ENCODE assay signal across 1 cellular context in the genomic region with DNA sequence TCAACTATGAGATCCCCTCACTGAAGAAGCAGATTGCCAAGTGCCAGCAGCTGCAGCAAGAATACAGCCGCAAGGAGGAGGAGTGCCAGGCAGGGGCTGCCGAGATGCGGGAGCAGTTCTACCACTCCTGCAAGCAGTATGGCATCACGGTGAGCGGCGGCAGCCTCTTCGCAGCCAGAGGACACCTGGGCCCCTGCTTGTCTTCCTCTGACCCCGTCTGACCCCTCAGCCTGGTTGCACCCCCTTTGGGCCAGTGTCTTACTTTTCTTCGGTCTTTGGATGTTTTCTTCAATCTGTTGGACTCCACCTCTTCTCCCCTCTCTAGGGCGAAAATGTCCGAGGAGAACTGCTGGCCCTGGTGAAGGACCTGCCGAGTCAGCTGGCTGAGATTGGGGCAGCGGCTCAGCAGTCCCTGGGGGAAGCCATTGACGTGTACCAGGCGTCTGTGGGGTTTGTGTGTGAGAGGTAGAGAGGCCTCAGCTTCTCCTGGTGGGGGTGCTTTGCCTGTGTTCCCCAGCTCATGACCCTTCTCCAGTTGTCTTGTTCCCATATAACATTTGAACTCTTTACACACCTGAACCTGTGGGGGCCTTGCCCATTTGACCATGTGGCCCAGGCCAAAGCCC.
TF ChIP-seq lines count a peak whose summit lies in the region.

No MANE protein-coding gene starts in this region.

TF ChIP-seq in HepG2, 621 proteins besides CTCF, POLR2A, EP300 and RAD21:
- TF ChIP-seq SIX1 (CRISPR knock-in tag; IDR thresholded peaks at IDR 0.05; ENCODE audit: borderline replicate concordance): no peak
- TF ChIP-seq CENPX (CRISPR knock-in tag; IDR thresholded peaks at IDR 0.05): no peak
- TF ChIP-seq ZNF788 (CRISPR knock-in tag; IDR thresholded peaks at IDR 0.05; ENCODE audit: borderline replicate concordance): no peak
- no peak for TF ChIP-seq ZNF407 (CRISPR knock-in tag; IDR thresholded peaks at IDR 0.05; ENCODE audit: not compliant biosample characterization)
- TF ChIP-seq DNMT3B (CRISPR knock-in tag; conservative IDR thresholded peaks at IDR 0.05): no peak
- TF ChIP-seq, protein P1, sequence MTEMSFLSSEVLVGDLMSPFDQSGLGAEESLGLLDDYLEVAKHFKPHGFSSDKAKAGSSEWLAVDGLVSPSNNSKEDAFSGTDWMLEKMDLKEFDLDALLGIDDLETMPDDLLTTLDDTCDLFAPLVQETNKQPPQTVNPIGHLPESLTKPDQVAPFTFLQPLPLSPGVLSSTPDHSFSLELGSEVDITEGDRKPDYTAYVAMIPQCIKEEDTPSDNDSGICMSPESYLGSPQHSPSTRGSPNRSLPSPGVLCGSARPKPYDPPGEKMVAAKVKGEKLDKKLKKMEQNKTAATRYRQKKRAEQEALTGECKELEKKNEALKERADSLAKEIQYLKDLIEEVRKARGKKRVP (CRISPR knock-in tag; IDR thresholded peaks at IDR 0.05): no peak
- TF ChIP-seq, protein P2, sequence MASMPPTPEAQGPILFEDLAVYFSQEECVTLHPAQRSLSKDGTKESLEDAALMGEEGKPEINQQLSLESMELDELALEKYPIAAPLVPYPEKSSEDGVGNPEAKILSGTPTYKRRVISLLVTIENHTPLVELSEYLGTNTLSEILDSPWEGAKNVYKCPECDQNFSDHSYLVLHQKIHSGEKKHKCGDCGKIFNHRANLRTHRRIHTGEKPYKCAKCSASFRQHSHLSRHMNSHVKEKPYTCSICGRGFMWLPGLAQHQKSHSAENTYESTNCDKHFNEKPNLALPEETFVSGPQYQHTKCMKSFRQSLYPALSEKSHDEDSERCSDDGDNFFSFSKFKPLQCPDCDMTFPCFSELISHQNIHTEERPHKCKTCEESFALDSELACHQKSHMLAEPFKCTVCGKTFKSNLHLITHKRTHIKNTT (CRISPR knock-in tag; IDR thresholded peaks at IDR 0.05): no peak
- no peak for TF ChIP-seq GPN1 (CRISPR knock-in tag; IDR thresholded peaks at IDR 0.05; ENCODE audit: borderline replicate concordance)
- TF ChIP-seq ZNF792 (CRISPR knock-in tag; IDR thresholded peaks at IDR 0.05): no peak
TF ChIP-seq in HepG2: peak in this region for 0.
